In the genomic region with DNA sequence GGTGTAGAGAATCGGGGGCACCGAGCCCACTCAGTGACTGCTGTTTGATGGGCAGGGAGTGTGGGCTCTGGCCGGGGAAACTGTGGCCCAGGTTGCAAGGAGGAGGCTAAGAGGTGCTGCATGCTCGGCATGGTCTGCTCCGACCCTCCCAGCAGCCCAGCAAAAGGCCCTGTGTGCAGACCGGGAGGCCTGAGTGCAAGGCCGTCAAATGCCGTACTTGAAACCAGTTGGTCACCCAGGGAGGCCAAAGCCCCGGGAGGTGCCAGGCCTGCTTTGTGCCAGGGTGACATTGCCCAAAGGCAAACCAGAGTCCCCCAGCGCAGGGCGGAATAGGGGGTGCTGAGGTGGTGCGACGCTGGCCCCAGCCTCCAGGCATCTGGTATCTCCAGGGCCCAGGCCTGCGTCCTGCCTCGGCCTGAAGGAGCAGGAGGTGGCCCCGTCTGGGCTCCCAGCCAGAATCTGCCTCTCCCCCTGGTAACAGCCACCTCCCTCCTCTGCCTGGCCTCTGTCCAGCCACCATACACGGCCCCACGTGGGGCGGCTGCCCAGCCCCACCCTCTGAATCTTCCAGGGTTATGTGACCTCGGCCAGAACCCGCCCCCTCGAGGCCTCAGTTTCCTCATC, we compare ENCODE assay signal across 9 cellular contexts. TPM values are rescaled to one million over a fixed set of nuclear protein-coding genes. Genes with fewer than 3 reads are reported as not detected.
DNase-seq lines count a peak whose midpoint lies in the region; ATAC-seq and TF ChIP-seq lines count a peak whose summit lies in the region.
"Had no signal": no experiment of that assay in that cellular context is flagged by ENCODE, and none has a peak within 500 bp of the region (broad histone marks: within the 10 kb centered on the region; RNA-seq: fewer than 3 reads in every experiment).

No MANE protein-coding gene starts in this region.

- no peaks in the 10 kb centered on the region for H3K36me3 ChIP-seq in endocrine pancreas (ENCODE audit: control insufficient read depth, insufficient read depth, low read length)
- peaks cover 4% of the 10 kb centered on the region for H3K36me3 ChIP-seq in mucosa of descending colon (ENCODE audit: low read depth)

- no peaks in the 10 kb centered on the region for H3K27me3 ChIP-seq in endocrine pancreas (ENCODE audit: control insufficient read depth, insufficient read depth, low read length)

- intact Hi-C loops in mucosa of descending colon (cut with DNase I, micrococcal nuclease) = no loop called here

- peak; percentile 52 for ATAC-seq in mucosa of descending colon
- no peak for ATAC-seq in GM19452 (IDR thresholded peaks at IDR 0.05; ENCODE audit: unreplicated experiment)

- DNase-seq in H4 (ENCODE audit: low spot score) (peak; percentile 94), NCI-H774 (lab: John Stamatoyannopoulos, UW) (peak; percentile 82), mucosa of descending colon (peak; percentile 94 to 96 (median 96)), GM19240 (ENCODE audit: insufficient read length, low spot score) (no peak), SW480 (ENCODE audit: low spot score) (no peak)
- DNase-seq in activated T-cell treated with anti-CD3 and anti-CD28 coated beads, Interleukin-2, amount 50 U/mL, for 1 hour = no peak
- DNase-seq: naive B cell had no signal

- no peak for TF ChIP-seq CTCF in mucosa of descending colon (IDR thresholded peaks at IDR 0.05)

- H3K4me1 ChIP-seq in endocrine pancreas (ENCODE audit: control insufficient read depth, insufficient read depth, low read length) (no peaks in the 10 kb centered on the region), mucosa of descending colon (ENCODE audit: low read depth) (peaks cover 43% of the 10 kb centered on the region)

- no peaks in the 10 kb centered on the region for H3K9me3 ChIP-seq in endocrine pancreas (ENCODE audit: control insufficient read depth, low read length)
- H3K9me3 ChIP-seq in mucosa of descending colon = no peaks in the 10 kb centered on the region

- peak overlapping the region; percentile 54 for H3K9ac ChIP-seq in endocrine pancreas (ENCODE audit: control insufficient read depth, insufficient read depth, low read length)

- H3K4me3 ChIP-seq in endocrine pancreas (ENCODE audit: control insufficient read depth, insufficient read depth, low read length) = no peak overlapping the region
- H3K4me3 ChIP-seq in mucosa of descending colon = no peak overlapping the region

RNA-seq across cellular contexts. Expression of gene PIK3R2, which starts 4.0 kb away (rescaled TPM):
- 9.8 and 25.1 TPM in 2 replicates for total RNA-seq in H4 (2014; rRNA removed; shearing (Covaris generic))
- 10 to 100 TPM; 31.6 to 40.0 (median 35.2) TPM for total RNA-seq in mucosa of descending colon

RNA-seq across cellular contexts. Expression of gene IFI30, which starts 16.7 kb away (rescaled TPM):
- total RNA-seq in H4 (2014; rRNA removed; shearing (Covaris generic)) = 156 and 172 TPM in 2 replicates
- total RNA-seq in mucosa of descending colon = 100 to 1,000 TPM in 1 of 3 donors, 10 to 100 TPM in 2; 46.6 to 122 (median 49.4) TPM

RNA-seq across cellular contexts. Expression of gene MPV17L2, which starts 36.1 kb away (rescaled TPM):
- 17.7 and 30.9 TPM in 2 replicates for total RNA-seq in H4 (2014; rRNA removed; shearing (Covaris generic))
- 10 to 100 TPM in 2 of 3 donors, 1 to 10 TPM in 1; 6.7 to 12.4 (median 12.0) TPM for total RNA-seq in mucosa of descending colon

RNA-seq across cellular contexts. Expression of gene RAB3A, which starts 46.9 kb away (rescaled TPM):
- 0.41 and 2.2 TPM in 2 replicates for total RNA-seq in H4 (2014; rRNA removed; shearing (Covaris generic))
- 1 to 10 TPM; 5.7 to 7.6 (median 6.8) TPM for total RNA-seq in mucosa of descending colon

RNA-seq across cellular contexts. Expression of gene MAST3, which starts 59.4 kb away (rescaled TPM):
- total RNA-seq in H4 (2014; rRNA removed; shearing (Covaris generic)) = 2.4 and 3.1 TPM in 2 replicates
- 10 to 100 TPM; 25.2 to 37.3 (median 34.7) TPM for total RNA-seq in mucosa of descending colon

Comparison
In these comparisons a context has a peak if more than half of its experiments do, and no peak if none do; other contexts are left out.
1. DNase-seq: peak in H4 (single experiment), NCI-H774 (single experiment) and mucosa of descending colon (3 of 3); none in GM19240 (single experiment), activated T-cell treated with anti-CD3 and anti-CD28 coated beads, Interleukin-2, amount 50 U/mL, for 1 hour (single experiment) and SW480 (single experiment).